Comparison of ENCODE assay signal across 20 cellular contexts in genomic region chr10:104515670-104516199, GRCh38.
DNase-seq lines count a peak whose midpoint lies in the region; ATAC-seq, FAIRE-seq and TF ChIP-seq lines count a peak whose summit lies in the region.
"Had no signal": no experiment of that assay in that cellular context is flagged by ENCODE, and none has a peak within 500 bp of the region (broad histone marks: within the 10 kb centered on the region; RNA-seq: fewer than 3 reads in every experiment).

No MANE protein-coding gene starts in this region.

- peaks cover 12 to 25% of the 10 kb centered on the region in 2 experiments for H3K4me1 ChIP-seq in neutrophil (ENCODE audit: control insufficient read depth in 1 of 2, insufficient read depth in 1 of 2, low read depth in 1 of 2, low read length in 1 of 2)
- H3K4me1 ChIP-seq: BE2C had no signal

- peak overlapping the region; percentile 81 for H3K27ac ChIP-seq in neutrophil

- FAIRE-seq in D721Med (lab: Jason Lieb, UNC) = no peak

- DNase-seq in NCI-H146 (lab: John Stamatoyannopoulos, UW) (peak; percentile 3), NCI-H146 treated with DMSO at 0.1 percent for 48 hours (lab: John Stamatoyannopoulos, UW; ENCODE audit: unreplicated experiment) (no peak), NOMO-1 treated with dmso at 0.1 percent for 144 hours (lab: John Stamatoyannopoulos, UW; ENCODE audit: unreplicated experiment) (peak; percentile 15), epithelial cell of esophagus (ENCODE audit: low read depth) (peak; percentile 55), SW480 (ENCODE audit: low spot score) (no peak), D721Med (ENCODE audit: insufficient read length, low spot score) (no peak)
- DNase-seq: 8988T; BE2C; Calu3; CD4-positive, alpha-beta T cell; MV-4-11; NCI-H1436; NCI-H2081 treated with DMSO at 0.1 percent for 48 hours; NCI-H2227 treated with DMSO at 0.1 percent for 48 hours; NCI-H526; SHP77 treated with DMSO at 0.1 percent for 48 hours had no signal

- H3K4me3 ChIP-seq in epithelial cell of esophagus (ENCODE audit: low read length) = no peak overlapping the region
- H3K4me3 ChIP-seq in neutrophil (ENCODE audit: low read depth in 1 of 2, low read length in 1 of 2) = peak overlapping the region in 1 of 2 experiments; percentile 29

- H3K9me3 ChIP-seq in neutrophil = no peaks in the 10 kb centered on the region
- H3K9me3 ChIP-seq: BE2C had no signal

- H3K27me3 ChIP-seq in neutrophil = peaks cover 1% of the 10 kb centered on the region
- H3K27me3 ChIP-seq: BE2C had no signal

- H3K36me3 ChIP-seq in neutrophil = no peaks in the 10 kb centered on the region
- H3K36me3 ChIP-seq: BE2C had no signal

- TF ChIP-seq CTCF in epithelial cell of esophagus (IDR thresholded peaks at IDR 0.05; ENCODE audit: insufficient read depth, low read depth, low read length, missing control alignments) = no peak
- no peak for TF ChIP-seq CTCF in neutrophil (IDR thresholded peaks at IDR 0.05)
- TF ChIP-seq CTCF in D721Med (IDR thresholded peaks at IDR 0.05; ENCODE audit: insufficient read depth, missing control alignments) = no peak

- ATAC-seq in GM18502 (IDR thresholded peaks at IDR 0.05; ENCODE audit: poor library complexity, unreplicated experiment) = no peak
- ATAC-seq: HCT116, SK-N-SH treated with all-trans-retinoic acid at 6 μM for 48 hours had no signal

Comparison
In these comparisons a context has a peak if more than half of its experiments do, and no peak if none do; other contexts are left out.
1. DNase-seq: peak in NCI-H146 (single experiment), NOMO-1 treated with dmso at 0.1 percent for 144 hours (single experiment) and epithelial cell of esophagus (single experiment); none in NCI-H146 treated with DMSO at 0.1 percent for 48 hours (single experiment), SW480 (single experiment) and D721Med (single experiment).